Comparison of ENCODE assay signal across 8 cellular contexts in genomic region chr2:53342248-53342647, GRCh38.
"Had no signal": no experiment of that assay in that cellular context is flagged by ENCODE, and none has a peak within 500 bp of the region (broad histone marks: within the 10 kb centered on the region; RNA-seq: fewer than 3 reads in every experiment).

No MANE protein-coding gene starts in this region.

- H3K4me3 ChIP-seq: GM12878 had no signal

- DNase-seq: GDM1, GF-D8 had no signal

- ATAC-seq: GM12878 had no signal

- FAIRE-seq: G401.6, GM12878, GM12891, GM12892, GM18507, GM19239 had no signal
